ENCODE assay signal across 14 cellular contexts in the genomic region with DNA sequence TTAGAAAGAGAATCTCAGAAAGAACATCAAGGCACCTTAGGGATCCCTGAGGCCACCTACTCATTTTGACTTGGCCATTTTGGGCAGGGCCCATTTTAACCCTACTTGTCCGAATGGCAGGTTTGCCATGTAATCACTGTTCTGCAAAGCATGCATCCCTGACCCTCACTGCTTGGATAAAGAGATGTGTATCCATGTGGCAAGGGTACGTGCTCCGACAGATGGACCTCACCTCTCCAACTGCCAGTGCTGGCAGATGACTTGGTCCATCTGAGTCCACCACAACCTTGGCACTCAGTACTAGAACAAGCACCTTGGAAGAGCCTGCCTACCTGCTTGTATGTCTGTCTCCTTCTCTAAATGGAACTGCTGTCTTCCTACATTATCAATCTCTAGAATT.
DNase-seq lines count a peak whose midpoint lies in the region; ATAC-seq and TF ChIP-seq lines count a peak whose summit lies in the region.
"Had no signal": no experiment of that assay in that cellular context is flagged by ENCODE, and none has a peak within 500 bp of the region (broad histone marks: within the 10 kb centered on the region; RNA-seq: fewer than 3 reads in every experiment).

No MANE protein-coding gene starts in this region.

- TF ChIP-seq CTCF in esophagus muscularis mucosa (IDR thresholded peaks at IDR 0.05): no peak

- no peak overlapping the region for H3K27ac ChIP-seq in BLaER1 treated with 17β-estradiol and CSF1 and Interleukin-3, amounts not matched to agents 10 nM and 100 nM
- H3K27ac ChIP-seq in esophagus muscularis mucosa (replicated peaks in 1 of 4): no peak overlapping the region
- H3K27ac ChIP-seq: C4-2B, GM23248 had no signal

- H3K9ac ChIP-seq in BLaER1 treated with 17β-estradiol and CSF1 and Interleukin-3, amounts not matched to agents 10 nM and 100 nM: no peak overlapping the region
- H3K9ac ChIP-seq: GM23248 had no signal

- intact Hi-C loops in esophagus muscularis mucosa (cut with DNase I): no loop called here

- no peaks in the 10 kb centered on the region for H3K27me3 ChIP-seq in BLaER1 treated with 17β-estradiol and CSF1 and Interleukin-3, amounts not matched to agents 10 nM and 100 nM
- peaks cover 0 to 19% (median 0%) of the 10 kb centered on the region in 4 donors for H3K27me3 ChIP-seq in esophagus muscularis mucosa

- H3K4me1 ChIP-seq in BLaER1 treated with 17β-estradiol and CSF1 and Interleukin-3, amounts not matched to agents 10 nM and 100 nM: peaks cover 0 to 24% (median 19%) of the 10 kb centered on the region in 10 experiments; a peak in 13 of 20 replicates
- peaks cover 0 to 2% (median 0%) of the 10 kb centered on the region in 4 donors for H3K4me1 ChIP-seq in esophagus muscularis mucosa
- H3K4me1 ChIP-seq: Caco-2 had no signal

- ATAC-seq in esophagus mucosa: no peak

- no peaks in the 10 kb centered on the region for H4K20me1 ChIP-seq in BLaER1 treated with 17β-estradiol and CSF1 and Interleukin-3, amounts not matched to agents 10 nM and 100 nM

- H3K4me3 ChIP-seq in BLaER1 treated with 17β-estradiol and CSF1 and Interleukin-3, amounts not matched to agents 10 nM and 100 nM: no peak overlapping the region
- H3K4me3 ChIP-seq in esophagus muscularis mucosa: no peak overlapping the region
- H3K4me3 ChIP-seq: GM23248 had no signal

- DNase-seq in cerebellar cortex (ENCODE audit: low spot score): peak; percentile 67
- DNase-seq in esophagus muscularis mucosa (ENCODE audit: extremely low spot score): peak; percentile 64
- DNase-seq in stimulated activated naive CD4-positive, alpha-beta T cell treated with Interleukin-2 at 50 U/mL for 16 hours (lab: John Stamatoyannopoulos, UW): no peak
- DNase-seq in Kasumi-1 (lab: John Stamatoyannopoulos, UW): no peak
- DNase-seq: Caco-2; CD4-positive, alpha-beta T cell; DMS153; DMS79; GF-D8; GM23248; HCEC 1CT had no signal

- no peak for TF ChIP-seq EP300 in esophagus muscularis mucosa (IDR thresholded peaks at IDR 0.05)

- H3K36me3 ChIP-seq in BLaER1 treated with 17β-estradiol and CSF1 and Interleukin-3, amounts not matched to agents 10 nM and 100 nM: no peaks in the 10 kb centered on the region
- no peaks in the 10 kb centered on the region for H3K36me3 ChIP-seq in esophagus muscularis mucosa

- peaks cover 0 to 7% (median 0%) of the 10 kb centered on the region in 11 experiments; a peak in 1 of 22 replicates for H3K9me3 ChIP-seq in BLaER1 treated with 17β-estradiol and CSF1 and Interleukin-3, amounts not matched to agents 10 nM and 100 nM (replicated peaks in 1 of 11)
- H3K9me3 ChIP-seq in esophagus muscularis mucosa: no peaks in the 10 kb centered on the region
- H3K9me3 ChIP-seq: Caco-2 had no signal

- 92% methylated on average over 2 of the region's 3 CpGs for WGBS in esophagus muscularis mucosa

- no peak for TF ChIP-seq POLR2A in esophagus muscularis mucosa (IDR thresholded peaks at IDR 0.05; ENCODE audit: low read depth)

- H3K4me2 ChIP-seq in BLaER1 treated with 17β-estradiol and CSF1 and Interleukin-3, amounts not matched to agents 10 nM and 100 nM: peak overlapping the region in 7 of 11 experiments; percentile 34 to 72 (median 50); a peak in 10 of 22 replicates

Comparison
In these comparisons a context has a peak if more than half of its experiments do, and no peak if none do; other contexts are left out.
1. DNase-seq: peak in cerebellar cortex (single experiment) and esophagus muscularis mucosa (single experiment); none in stimulated activated naive CD4-positive, alpha-beta T cell treated with Interleukin-2 at 50 U/mL for 16 hours (single experiment) and Kasumi-1 (0 of 2).